10 cellular contexts compared by ENCODE assay signal in genomic region chr10:3625959-3626751, GRCh38.
DNase-seq lines count a peak whose midpoint lies in the region; ATAC-seq and TF ChIP-seq lines count a peak whose summit lies in the region.
"Had no signal": no experiment of that assay in that cellular context is flagged by ENCODE, and none has a peak within 500 bp of the region (broad histone marks: within the 10 kb centered on the region; RNA-seq: fewer than 3 reads in every experiment).

No MANE protein-coding gene starts in this region.

- no peaks in the 10 kb centered on the region for H3K9me2 ChIP-seq in GM23248 (ENCODE audit: insufficient read depth)

- H4K20me1 ChIP-seq in GM23248 (ENCODE audit: insufficient read depth) = no peaks in the 10 kb centered on the region

- in situ Hi-C loops in GM23248 (cut with MboI) = no loop called here

- no peak for TF ChIP-seq POLR2A in gastroesophageal sphincter (IDR thresholded peaks at IDR 0.05)

- no peaks in the 10 kb centered on the region for H3K36me3 ChIP-seq in GM23248 (ENCODE audit: low read depth)
- H3K36me3 ChIP-seq in gastroesophageal sphincter = no peaks in the 10 kb centered on the region
- H3K36me3 ChIP-seq: prostate gland had no signal

- DNase-seq in GM23248 (peak; percentile 61), HT1080 (ENCODE audit: low read depth) (peak; percentile 48), SW 1271 (lab: John Stamatoyannopoulos, UW) (no peak)
- no peak for DNase-seq in effector CD4-positive, alpha-beta T cell
- DNase-seq: NCI-H524 had no signal

- ATAC-seq in GM18508 (IDR thresholded peaks at IDR 0.05; ENCODE audit: insufficient read depth, unreplicated experiment) = peak; percentile 56
- no peak for ATAC-seq in gastroesophageal sphincter
- ATAC-seq in HG03039 (IDR thresholded peaks at IDR 0.05; ENCODE audit: unreplicated experiment) = no peak
- no peak for ATAC-seq in activated CD4-positive, CD25-positive, alpha-beta regulatory T cell treated with anti-CD3 and anti-CD28 coated beads, Interleukin-2, amount 50 U/mL, for 24 hours

- no peak overlapping the region for H3K4me2 ChIP-seq in GM23248 (ENCODE audit: unreplicated experiment)

- TF ChIP-seq CTCF in gastroesophageal sphincter (IDR thresholded peaks at IDR 0.05) = no peak

- H2AFZ ChIP-seq in GM23248 = no peak overlapping the region

- no peaks in the 10 kb centered on the region for H3K9me3 ChIP-seq in GM23248 (ENCODE audit: low read depth)
- H3K9me3 ChIP-seq in gastroesophageal sphincter = no peaks in the 10 kb centered on the region
- H3K9me3 ChIP-seq: prostate gland had no signal

- H3F3A ChIP-seq in GM23248 (ENCODE audit: insufficient read depth) = peaks cover 31% of the 10 kb centered on the region; the same call in 1 of the 2 replicates

- H3K4me3 ChIP-seq in GM23248 (no peak overlapping the region), gastroesophageal sphincter (no peak overlapping the region)
- H3K4me3 ChIP-seq: prostate gland had no signal

- no peak overlapping the region for H3K9ac ChIP-seq in GM23248

- no peak for TF ChIP-seq EP300 in gastroesophageal sphincter (IDR thresholded peaks at IDR 0.05)

- H3K79me2 ChIP-seq in GM23248 (ENCODE audit: insufficient read depth) = no peaks in the 10 kb centered on the region

- peak overlapping the region; percentile 17; the same call in 1 of the 2 replicates for H3K27ac ChIP-seq in GM23248
- H3K27ac ChIP-seq in gastroesophageal sphincter = peak overlapping the region; percentile 6 to 73 (median 24)
- H3K27ac ChIP-seq: prostate gland had no signal

- H3K27me3 ChIP-seq in GM23248 (replicated peaks; ENCODE audit: insufficient read depth) = no peaks in the 10 kb centered on the region
- H3K27me3 ChIP-seq in gastroesophageal sphincter = no peaks in the 10 kb centered on the region

- 83% methylated on average over 11 of the region's 11 CpGs for WGBS in GM23248 (ENCODE audit: low coverage in 1 of 2, low lambda C conversion rate in 2 of 2, missing lambda C conversion rate in 2 of 2), 2 experiments
- whole genome bisulfite sequencing in gastroesophageal sphincter (ENCODE audit: low coverage in 1 of 2), 2 donors = 68 to 80% methylated on average over 9 to 11 of the region's 11 CpGs

- H3K4me1 ChIP-seq in GM23248 (ENCODE audit: insufficient read depth) (peaks cover 34% of the 10 kb centered on the region), gastroesophageal sphincter (peaks cover 0 to 31% (median 8%) of the 10 kb centered on the region in 3 donors)
- H3K4me1 ChIP-seq: prostate gland had no signal

Comparison
In these comparisons a context has a peak if more than half of its experiments do, and no peak if none do; other contexts are left out.
1. DNase-seq: peak in GM23248 (single experiment) and HT1080 (single experiment); none in SW 1271 (0 of 2) and effector CD4-positive, alpha-beta T cell (single experiment).